ENCODE assay signal across 12 cellular contexts in the genomic region with DNA sequence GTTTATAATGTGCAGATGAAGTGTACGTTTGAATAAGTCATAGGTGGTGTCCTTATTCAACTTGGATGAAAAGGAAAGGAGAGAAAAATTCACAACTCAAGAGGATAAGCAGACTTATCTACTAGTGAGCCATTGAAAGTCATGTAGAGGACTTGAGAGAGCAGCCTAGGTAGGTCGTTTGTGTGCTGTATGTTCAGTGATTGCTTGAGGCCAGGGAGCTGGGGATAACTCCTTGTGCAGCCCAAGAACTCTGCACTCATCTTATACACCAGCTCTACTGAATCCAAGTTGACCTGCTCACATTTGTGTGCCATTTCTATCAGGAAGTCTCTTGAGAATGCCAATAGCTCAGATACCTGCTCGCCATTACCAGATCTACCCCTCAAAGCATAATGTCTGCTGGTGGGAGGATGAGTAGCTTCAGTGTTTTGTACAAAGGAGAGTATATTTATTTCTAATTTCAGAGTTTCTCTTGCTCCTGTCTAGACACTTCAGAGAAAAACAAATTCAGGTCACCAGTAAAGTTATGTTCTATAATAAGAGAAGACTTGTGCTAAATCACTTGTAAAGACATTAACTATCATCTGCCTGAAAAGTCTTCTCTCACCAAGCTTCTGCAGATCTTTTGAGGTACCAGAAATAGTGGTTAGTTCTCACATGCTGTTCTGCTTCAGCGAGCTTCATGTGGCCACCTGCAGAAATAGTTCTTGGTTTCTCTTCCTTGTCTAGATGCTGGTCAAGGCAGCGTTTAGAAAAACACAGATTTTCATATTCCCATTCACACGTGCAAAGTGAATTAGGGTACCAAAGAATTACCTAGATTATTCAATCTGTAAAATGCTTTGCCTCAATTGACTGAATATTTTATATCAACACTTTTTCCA. TPM values are rescaled to one million over a fixed set of nuclear protein-coding genes. Genes with fewer than 3 reads are reported as not detected.
DNase-seq lines count a peak whose midpoint lies in the region; ATAC-seq and TF ChIP-seq lines count a peak whose summit lies in the region.
"Had no signal": no experiment of that assay in that cellular context is flagged by ENCODE, and none has a peak within 500 bp of the region (broad histone marks: within the 10 kb centered on the region; RNA-seq: fewer than 3 reads in every experiment).

No MANE protein-coding gene starts in this region.

- no peaks in the 10 kb centered on the region for H3K27me3 ChIP-seq in CD4-positive, CD25-positive, alpha-beta regulatory T cell (ENCODE audit: control insufficient read depth, insufficient read depth, low read length)

- CTCF ChIA-PET in OCI-LY7 (lab: Charles Lee; ENCODE audit: unreplicated experiment): interaction anchor here (1.3 kb wide), 1 partner anchor 12 kb away, joined by 3 read pairs; no protein-coding TSS in a partner anchor

- peak in 1 of 2 donors; percentile 40 for ATAC-seq in CD4-positive, CD25-positive, alpha-beta regulatory T cell (ENCODE audit: low read depth in 2 of 2)
- ATAC-seq in GM19025 (IDR thresholded peaks at IDR 0.05; ENCODE audit: low read depth, unreplicated experiment) (peak; percentile 93), HG02870 (IDR thresholded peaks at IDR 0.05; ENCODE audit: unreplicated experiment) (peak; percentile 95)

- no peaks in the 10 kb centered on the region for H3K9me3 Mint-ChIP-seq in CD4-positive, CD25-positive, alpha-beta regulatory T cell

- no peaks in the 10 kb centered on the region; the same call in 1 of the 2 replicates for H4K20me1 ChIP-seq in OCI-LY7 (ENCODE audit: insufficient read depth, low read length)

- H3K36me3 Mint-ChIP-seq in CD4-positive, CD25-positive, alpha-beta regulatory T cell: peaks cover 4% of the 10 kb centered on the region

- H3K4me3 Mint-ChIP-seq in CD4-positive, CD25-positive, alpha-beta regulatory T cell: no peak overlapping the region

- no peak for DNase-seq in CD4-positive, CD25-positive, alpha-beta regulatory T cell
- DNase-seq in OCI-LY7 (ENCODE audit: low spot score) (peak; percentile 95), pons (ENCODE audit: low spot score) (no peak), Ammon's horn (ENCODE audit: low spot score) (no peak), NCI-H2029 treated with DMSO at 0.1 percent for 48 hours (lab: John Stamatoyannopoulos, UW) (no peak)
- no peak for DNase-seq in activated CD8-positive, alpha-beta memory T cell treated with anti-CD3 and anti-CD28 coated beads, Interleukin-2, amount 50 U/mL, for 48 hours
- DNase-seq: AML-193, kidney glomerular epithelial cell had no signal

- intact Hi-C loops in OCI-LY7 (cut with micrococcal nuclease; ENCODE audit: unreplicated experiment): loop anchor here (1.0 to 5.0 kb wide), 3 partner anchors 159 to 220 kb away; a partner anchor contains a TSS

- H3K9me2 ChIP-seq in OCI-LY7 (ENCODE audit: insufficient read depth, low read length): no peaks in the 10 kb centered on the region

- H3K9me3 ChIP-seq in CD4-positive, CD25-positive, alpha-beta regulatory T cell (ENCODE audit: control insufficient read depth in 2 of 2, low read length in 2 of 2): no peaks in the 10 kb centered on the region
- H3K9me3 ChIP-seq in OCI-LY7 (ENCODE audit: low read length): no peaks in the 10 kb centered on the region
- H3K9me3 ChIP-seq: tibial nerve had no signal

- peaks cover 3% of the 10 kb centered on the region for H3K4me1 ChIP-seq in CD4-positive, CD25-positive, alpha-beta regulatory T cell (ENCODE audit: control insufficient read depth, insufficient read depth, low read length, poor library complexity, severe bottlenecking)
- H3K4me1 ChIP-seq in OCI-LY7 (ENCODE audit: insufficient read depth, low read length, poor library complexity, severe bottlenecking): peaks cover 63% of the 10 kb centered on the region
- H3K4me1 ChIP-seq: tibial nerve had no signal

- POLR2A ChIA-PET in OCI-LY7 (lab: Charles Lee): interaction anchor here (0.5 to 1.4 kb wide), 12 partner anchors 9 to 1004 kb away, joined by 3 to 7 read pairs (median 4); a partner anchor contains a TSS

- H3K4me2 ChIP-seq in OCI-LY7 (ENCODE audit: low read length): peak overlapping the region; percentile 75
- H3K4me2 ChIP-seq: smooth muscle cell had no signal

- H3K4me1 Mint-ChIP-seq in CD4-positive, CD25-positive, alpha-beta regulatory T cell: peaks cover 16 to 46% (median 25%) of the 10 kb centered on the region in 4 donors

- no TSS peak for BruUV-seq in OCI-LY7 (replicated peaks; lab: Mats Ljungman, UMichigan)

- no peak overlapping the region for H3K4me3 ChIP-seq in CD4-positive, CD25-positive, alpha-beta regulatory T cell (ENCODE audit: low read depth, low read length)
- H3K4me3 ChIP-seq in OCI-LY7 (ENCODE audit: low read depth, low read length, poor library complexity, severe bottlenecking): peak overlapping the region; percentile 36
- H3K4me3 ChIP-seq: smooth muscle cell, tibial nerve had no signal

- H3K27me3 Mint-ChIP-seq in CD4-positive, CD25-positive, alpha-beta regulatory T cell: no peaks in the 10 kb centered on the region

- H3K27ac Mint-ChIP-seq in CD4-positive, CD25-positive, alpha-beta regulatory T cell: peak overlapping the region; percentile 1 to 68 (median 64)

- H2AFZ ChIP-seq in OCI-LY7 (ENCODE audit: low read length): no peak overlapping the region

- no peaks in the 10 kb centered on the region for H3K79me2 ChIP-seq in OCI-LY7 (ENCODE audit: insufficient read depth, low read depth, low read length)

- H3K36me3 ChIP-seq in CD4-positive, CD25-positive, alpha-beta regulatory T cell (ENCODE audit: control insufficient read depth, insufficient read depth, low read length): peaks cover 10% of the 10 kb centered on the region
- H3K36me3 ChIP-seq in OCI-LY7 (ENCODE audit: insufficient read depth, low read length): no peaks in the 10 kb centered on the region
- H3K36me3 ChIP-seq: tibial nerve had no signal

- H3K27ac ChIP-seq in CD4-positive, CD25-positive, alpha-beta regulatory T cell (ENCODE audit: insufficient read depth, low read length, poor library complexity, severe bottlenecking): no peak overlapping the region
- peak overlapping the region; percentile 85 for H3K27ac ChIP-seq in OCI-LY7 (ENCODE audit: low read depth, low read length, poor library complexity, severe bottlenecking)
- H3K27ac ChIP-seq: tibial nerve had no signal

- TF ChIP-seq CTCF in OCI-LY7 (conservative IDR thresholded peaks at IDR 0.05; ENCODE audit: low read length): no peak

RNA-seq across cellular contexts. Expression of a gene that starts 10.8 kb away (rescaled TPM):
- 191 TPM for total RNA-seq in CD4-positive, CD25-positive, alpha-beta regulatory T cell
- polyA plus RNA-seq in CD4-positive, CD25-positive, alpha-beta regulatory T cell: 100 to 1,000 TPM; 131 to 165 (median 151) TPM
- total RNA-seq in OCI-LY7 (2014; rRNA removed; shearing (Covaris generic)): 0.41 and 1.1 TPM in 2 replicates
- 0.13 TPM in 1 of 2 replicates, not detected in the other for total RNA-seq in OCI-LY7 (2022)

Comparison
In these comparisons a context has a peak if more than half of its experiments do, and no peak if none do; other contexts are left out.
1. RNA of a gene that starts 10.8 kb away (total RNA-seq): 191 TPM in CD4-positive, CD25-positive, alpha-beta regulatory T cell (single experiment); 0.13 to 1.1 TPM in OCI-LY7; every median in the first group is over 10 times any median in the second.